ENCODE assay signal across 17 cellular contexts in the genomic region with DNA sequence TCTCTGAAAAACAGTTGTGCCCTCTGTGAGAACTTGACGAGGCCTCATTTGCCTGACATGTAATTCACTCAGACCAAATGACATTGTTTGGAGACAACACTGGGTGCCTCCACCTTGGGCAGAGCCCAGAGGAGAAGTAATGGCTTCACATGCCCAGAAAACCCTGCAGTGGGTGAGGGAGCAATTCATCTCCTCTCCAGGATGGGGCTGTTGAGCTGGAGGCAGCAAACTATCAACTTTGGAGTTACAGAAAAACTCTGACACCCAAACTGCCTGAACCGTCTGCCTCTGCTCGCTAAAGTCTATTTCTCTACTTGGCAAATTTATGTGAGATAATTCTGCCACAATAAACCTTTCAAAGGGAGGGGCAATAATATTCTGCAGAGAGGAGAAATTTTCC.
"Had no signal": no experiment of that assay in that cellular context is flagged by ENCODE, and none has a peak within 500 bp of the region (broad histone marks: within the 10 kb centered on the region; RNA-seq: fewer than 3 reads in every experiment).

No MANE protein-coding gene starts in this region.

- DNase-seq: activated CD4-positive, alpha-beta T cell treated with anti-CD3 and anti-CD28 coated beads, Interleukin-2, amount 50 U/mL, for 48 hours; activated naive CD4-positive, alpha-beta T cell treated with anti-CD3 and anti-CD28 coated beads, Interleukin-2, amount 10 ng/mL, durations not matched to agents 7 days and 5 days; effector CD8-positive, alpha-beta T cell; foreskin melanocyte; heart left ventricle; immature natural killer cell; natural killer cell; stimulated activated CD4-positive, alpha-beta T cell treated with anti-CD3 and anti-CD28 coated beads, Interleukin-15, amount 100 ng/mL, for 24 hours; stimulated activated CD4-positive, alpha-beta T cell treated with anti-CD3 and anti-CD28 coated beads, Interleukin-4, amount 100 ng/mL, for 4 hours; stimulated activated CD8-positive, alpha-beta memory T cell treated with anti-CD3 and anti-CD28 coated beads, Interleukin-4, amount 100 ng/mL, for 48 hours; stimulated activated naive CD4-positive, alpha-beta T cell treated with Interleukin-2 at 50 U/mL for 16 hours; substantia nigra; T-cell; T-helper 9 cell; trophoblast cell had no signal

- H3K27ac ChIP-seq: heart left ventricle, skin epidermis had no signal

- H3K4me1 Mint-ChIP-seq: activated naive CD4-positive, alpha-beta T cell treated with anti-CD3 and anti-CD28 coated beads, Interleukin-2, amount 10 ng/mL, durations not matched to agents 7 days and 5 days; immature natural killer cell; natural killer cell; T-cell had no signal

- H3K9me3 ChIP-seq: heart left ventricle had no signal

- H3K4me3 ChIP-seq: heart left ventricle, skin epidermis had no signal

- H3K27me3 Mint-ChIP-seq: activated naive CD4-positive, alpha-beta T cell treated with anti-CD3 and anti-CD28 coated beads, Interleukin-2, amount 10 ng/mL, durations not matched to agents 7 days and 5 days; T-cell had no signal

- H3K36me3 Mint-ChIP-seq: activated naive CD4-positive, alpha-beta T cell treated with anti-CD3 and anti-CD28 coated beads, Interleukin-2, amount 10 ng/mL, durations not matched to agents 7 days and 5 days; immature natural killer cell; natural killer cell; T-cell had no signal

- H3K4me3 Mint-ChIP-seq: activated naive CD4-positive, alpha-beta T cell treated with anti-CD3 and anti-CD28 coated beads, Interleukin-2, amount 10 ng/mL, durations not matched to agents 7 days and 5 days; immature natural killer cell; natural killer cell; T-cell had no signal

- H3K36me3 ChIP-seq: heart left ventricle had no signal

- H3K9me3 Mint-ChIP-seq: activated naive CD4-positive, alpha-beta T cell treated with anti-CD3 and anti-CD28 coated beads, Interleukin-2, amount 10 ng/mL, durations not matched to agents 7 days and 5 days; activated T-helper 2 cell treated with anti-CD3 and anti-CD28 coated beads, Interferon-gamma antibody, Interleukin-2, Interleukin-4, amounts not matched to agents 10 μg/mL and 5 μg/mL and 100 μg/mL, durations not matched to agents 14 hours and 24 hours and 36 hours had no signal

- H3K27ac Mint-ChIP-seq: activated naive CD4-positive, alpha-beta T cell treated with anti-CD3 and anti-CD28 coated beads, Interleukin-2, amount 10 ng/mL, durations not matched to agents 7 days and 5 days; activated T-helper 2 cell treated with anti-CD3 and anti-CD28 coated beads, Interferon-gamma antibody, Interleukin-2, Interleukin-4, amounts not matched to agents 10 μg/mL and 5 μg/mL and 100 μg/mL, durations not matched to agents 14 hours and 24 hours and 36 hours; immature natural killer cell; natural killer cell; T-cell had no signal

- H3K27me3 ChIP-seq: heart left ventricle had no signal
